15 cellular contexts compared by ENCODE assay signal in genomic region chrX:153631931-153632611, GRCh38. TPM values are rescaled to one million over a fixed set of nuclear protein-coding genes. Genes with fewer than 3 reads are reported as not detected.
DNase-seq lines count a peak whose midpoint lies in the region; ATAC-seq lines count a peak whose summit lies in the region.
"Had no signal": no experiment of that assay in that cellular context is flagged by ENCODE, and none has a peak within 500 bp of the region (broad histone marks: within the 10 kb centered on the region; RNA-seq: fewer than 3 reads in every experiment).

No MANE protein-coding gene starts in this region.

- no peaks in the 10 kb centered on the region for H3K27me3 ChIP-seq in H7 (ENCODE audit: control insufficient read depth, insufficient read depth, low read length)
- H3K27me3 ChIP-seq: BE2C had no signal

- H3K4me3 ChIP-seq in H7 (ENCODE audit: insufficient read depth, low read depth, low read length) = no peak overlapping the region
- H3K4me3 ChIP-seq: GM23338 had no signal

- intact Hi-C loops in sciatic nerve (cut with DNase I) = no loop called here

- DNase-seq in D341Med (ENCODE audit: low spot score) (peak; percentile 3), H7 (peak; percentile 53), islet precursor cell (peak; percentile 29), sciatic nerve (ENCODE audit: low spot score) (peak; percentile 33), activated T-cell treated with anti-CD3 and anti-CD28 coated beads for 4 hours (no peak), MV-4-11 (lab: John Stamatoyannopoulos, UW) (no peak), NCI-H510A (lab: John Stamatoyannopoulos, UW) (no peak)
- DNase-seq: ACHN; BE2C; C1 segment of cervical spinal cord; CD4-positive, CD25-positive, alpha-beta regulatory T cell; CD8-positive, alpha-beta memory T cell; COR-L47 had no signal

- no peak for ATAC-seq in sciatic nerve
- ATAC-seq: GM23338, HepG2 had no signal

- H3K36me3 ChIP-seq in H7 (replicated peaks; ENCODE audit: control insufficient read depth, insufficient read depth, low read length) = no peaks in the 10 kb centered on the region
- H3K36me3 ChIP-seq: BE2C had no signal

RNA-seq across cellular contexts. Expression of gene DUSP9, which starts 14.9 kb away (rescaled TPM):
- total RNA-seq in H7 (2014; rRNA removed; shearing (Covaris generic)) = 2.3 and 3.3 TPM in 2 replicates
- 0.13 TPM for total RNA-seq in sciatic nerve
- total RNA-seq: CD4-positive, CD25-positive, alpha-beta regulatory T cell had no signal

RNA-seq across cellular contexts. Expression of gene CCNQ, which starts 33.1 kb away (rescaled TPM):
- 27.0 and 30.4 TPM in 2 replicates for total RNA-seq in H7 (2014; rRNA removed; shearing (Covaris generic))
- total RNA-seq in sciatic nerve = 11.9 TPM

RNA-seq across cellular contexts. Expression of gene PNCK, which starts 41.5 kb away (rescaled TPM):
- 1.7 and 5.5 TPM in 2 replicates for total RNA-seq in H7 (2014; rRNA removed; shearing (Covaris generic))
- total RNA-seq in sciatic nerve = 1.6 TPM
- total RNA-seq: CD8-positive, alpha-beta memory T cell; HepG2 had no signal

RNA-seq across cellular contexts. Expression of gene SLC6A8, which starts 55.7 kb away (rescaled TPM):
- total RNA-seq in H7 (2014; rRNA removed; shearing (Covaris generic)) = 29.4 and 40.2 TPM in 2 replicates
- total RNA-seq in sciatic nerve = 23.2 TPM

Comparison
In these comparisons a context has a peak if more than half of its experiments do, and no peak if none do; other contexts are left out.
1. DNase-seq: peak in D341Med (single experiment), H7 (single experiment), islet precursor cell (single experiment) and sciatic nerve (single experiment); none in activated T-cell treated with anti-CD3 and anti-CD28 coated beads for 4 hours (single experiment), MV-4-11 (single experiment) and NCI-H510A (single experiment).